Comparison of ENCODE assay signal across 21 cellular contexts in the genomic region with DNA sequence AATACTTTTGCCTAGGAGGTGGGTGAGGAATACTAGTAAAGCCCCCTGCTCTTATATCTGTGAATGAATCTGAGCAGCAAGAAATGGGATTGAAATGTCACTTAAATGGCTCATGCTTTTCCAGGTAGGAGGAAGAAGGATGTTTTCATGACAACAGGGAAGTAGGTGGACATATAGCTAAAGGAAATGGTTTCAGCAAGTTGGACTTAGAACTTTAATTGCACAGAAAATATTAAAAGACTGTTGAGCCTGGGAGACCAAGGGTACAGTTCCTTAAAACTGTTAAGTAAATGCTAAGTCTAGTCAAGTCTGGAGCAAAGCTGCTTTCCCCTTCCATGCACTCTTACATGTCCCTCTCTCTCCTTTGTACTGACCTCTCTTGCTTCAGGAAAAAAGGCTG.
"Had no signal": no experiment of that assay in that cellular context is flagged by ENCODE, and none has a peak within 500 bp of the region (broad histone marks: within the 10 kb centered on the region; RNA-seq: fewer than 3 reads in every experiment).

No MANE protein-coding gene starts in this region.

- ATAC-seq: activated CD4-positive, alpha-beta T cell treated with anti-CD3 and anti-CD28 coated beads for 36 hours; heart left ventricle; naive thymus-derived CD4-positive, alpha-beta T cell; upper lobe of right lung had no signal

- H3K4me1 ChIP-seq: prostate gland, spleen, upper lobe of right lung had no signal

- DNase-seq: activated CD4-positive, alpha-beta memory T cell treated with anti-CD3 and anti-CD28 coated beads for 36 hours; activated CD4-positive, alpha-beta T cell treated with anti-CD3 and anti-CD28 coated beads for 36 hours; activated effector memory CD4-positive, alpha-beta T cell treated with Interleukin-2 at 50 U/mL for 16 hours; activated naive CD4-positive, alpha-beta T cell treated with anti-CD3 and anti-CD28 coated beads for 36 hours; activated naive CD8-positive, alpha-beta T cell treated with anti-CD3 and anti-CD28 coated beads, Interleukin-2, amount 10 ng/mL, durations not matched to agents 7 days and 5 days; activated T-cell treated with anti-CD3 and anti-CD28 coated beads, Interleukin-2, amount 50 U/mL, for 48 hours; amniotic stem cell; heart left ventricle; islet precursor cell; left cardiac atrium; naive thymus-derived CD4-positive, alpha-beta T cell; ovary; spleen; stimulated activated CD4-positive, alpha-beta T cell treated with anti-CD3 and anti-CD28 coated beads, Interleukin-4, amount 100 ng/mL, for 1 hour; stimulated activated naive CD4-positive, alpha-beta T cell; T-helper 1 cell; upper lobe of right lung had no signal

- H3K27ac ChIP-seq: coronary artery, esophagus muscularis mucosa, heart left ventricle, ovary, prostate gland, spleen, thoracic aorta, upper lobe of right lung had no signal

- H3K9me3 ChIP-seq: esophagus muscularis mucosa, heart left ventricle, ovary, prostate gland, spleen, thoracic aorta, upper lobe of right lung had no signal

- H3K4me3 ChIP-seq: coronary artery, esophagus muscularis mucosa, heart left ventricle, ovary, prostate gland, spleen, thoracic aorta, upper lobe of right lung had no signal

- H3K27me3 ChIP-seq: esophagus muscularis mucosa, heart left ventricle, ovary, spleen, upper lobe of right lung had no signal

- H3K36me3 ChIP-seq: esophagus muscularis mucosa, heart left ventricle, ovary, prostate gland, spleen, thoracic aorta, upper lobe of right lung had no signal
